24 cellular contexts compared by ENCODE assay signal in genomic region chr15:99084965-99085364, GRCh38.
"Had no signal": no experiment of that assay in that cellular context is flagged by ENCODE, and none has a peak within 500 bp of the region (broad histone marks: within the 10 kb centered on the region; RNA-seq: fewer than 3 reads in every experiment).

No MANE protein-coding gene starts in this region.

- H3K27ac Mint-ChIP-seq: effector memory CD8-positive, alpha-beta T cell; immature natural killer cell; naive thymus-derived CD8-positive, alpha-beta T cell; nephron progenitor cell; stimulated activated naive B cell treated with anti-CD40 and anti-IgM and Interleukin-4, amounts not matched to agents 10 μg/mL and 1 μg/mL and 100 μg/mL, for 72 hours; stimulated activated naive CD8-positive, alpha-beta T cell treated with anti-CD3 and anti-CD28 coated beads, Interleukin-15, Interleukin-2, amounts not matched to agents 100 ng/mL and 50 ng/mL, for 24 hours had no signal

- H3K9me3 Mint-ChIP-seq: effector memory CD8-positive, alpha-beta T cell; immature natural killer cell; stimulated activated naive B cell treated with anti-CD40 and anti-IgM and Interleukin-4, amounts not matched to agents 10 μg/mL and 1 μg/mL and 100 μg/mL, for 72 hours; stimulated activated naive CD8-positive, alpha-beta T cell treated with anti-CD3 and anti-CD28 coated beads, Interleukin-15, Interleukin-2, amounts not matched to agents 100 ng/mL and 50 ng/mL, for 24 hours had no signal

- FAIRE-seq: endometrium, frontal cortex, keratinocyte, small intestine had no signal

- H3K36me3 ChIP-seq: thoracic aorta, tibial nerve, upper lobe of right lung, uterus had no signal

- H3K27ac ChIP-seq: coronary artery, psoas muscle, thoracic aorta, tibial nerve, upper lobe of right lung, uterus had no signal

- ATAC-seq: effector memory CD8-positive, alpha-beta T cell; naive thymus-derived CD8-positive, alpha-beta T cell; right cardiac atrium; stimulated activated naive B cell treated with anti-CD40 and anti-IgM and Interleukin-4, amounts not matched to agents 10 μg/mL and 1 μg/mL and 100 μg/mL, for 72 hours; upper lobe of right lung had no signal

- H3K4me1 ChIP-seq: tibial nerve, upper lobe of right lung, uterus had no signal

- H3K27me3 ChIP-seq: upper lobe of right lung, uterus had no signal

- DNase-seq: dermis blood vessel endothelial cell; effector memory CD8-positive, alpha-beta T cell; erythroblast; hypothalamus; immature natural killer cell; mesendoderm; naive thymus-derived CD8-positive, alpha-beta T cell; nephron progenitor cell; nucleus accumbens; psoas muscle; right cardiac atrium; small intestine; stimulated activated CD4-positive, alpha-beta T cell treated with anti-CD3 and anti-CD28 coated beads, Interleukin-15, amount 100 ng/mL, for 24 hours; stimulated activated CD4-positive, alpha-beta T cell treated with anti-CD3 and anti-CD28 coated beads, Interleukin-2, amount 100 ng/mL, for 48 hours; stimulated activated naive B cell treated with anti-CD40 and anti-IgM and Interleukin-4, amounts not matched to agents 10 μg/mL and 1 μg/mL and 100 μg/mL, for 72 hours; upper lobe of right lung had no signal

- H3K4me1 Mint-ChIP-seq: immature natural killer cell had no signal

- H3K36me3 Mint-ChIP-seq: immature natural killer cell had no signal

- H3K4me3 ChIP-seq: coronary artery, psoas muscle, thoracic aorta, tibial nerve, upper lobe of right lung, uterus had no signal

- H3K4me3 Mint-ChIP-seq: effector memory CD8-positive, alpha-beta T cell; immature natural killer cell; naive thymus-derived CD8-positive, alpha-beta T cell; nephron progenitor cell; stimulated activated naive B cell treated with anti-CD40 and anti-IgM and Interleukin-4, amounts not matched to agents 10 μg/mL and 1 μg/mL and 100 μg/mL, for 72 hours; stimulated activated naive CD8-positive, alpha-beta T cell treated with anti-CD3 and anti-CD28 coated beads, Interleukin-15, Interleukin-2, amounts not matched to agents 100 ng/mL and 50 ng/mL, for 24 hours had no signal

- H3K9me3 ChIP-seq: psoas muscle, thoracic aorta, upper lobe of right lung, uterus had no signal
